8 cellular contexts compared by ENCODE assay signal in the genomic region with DNA sequence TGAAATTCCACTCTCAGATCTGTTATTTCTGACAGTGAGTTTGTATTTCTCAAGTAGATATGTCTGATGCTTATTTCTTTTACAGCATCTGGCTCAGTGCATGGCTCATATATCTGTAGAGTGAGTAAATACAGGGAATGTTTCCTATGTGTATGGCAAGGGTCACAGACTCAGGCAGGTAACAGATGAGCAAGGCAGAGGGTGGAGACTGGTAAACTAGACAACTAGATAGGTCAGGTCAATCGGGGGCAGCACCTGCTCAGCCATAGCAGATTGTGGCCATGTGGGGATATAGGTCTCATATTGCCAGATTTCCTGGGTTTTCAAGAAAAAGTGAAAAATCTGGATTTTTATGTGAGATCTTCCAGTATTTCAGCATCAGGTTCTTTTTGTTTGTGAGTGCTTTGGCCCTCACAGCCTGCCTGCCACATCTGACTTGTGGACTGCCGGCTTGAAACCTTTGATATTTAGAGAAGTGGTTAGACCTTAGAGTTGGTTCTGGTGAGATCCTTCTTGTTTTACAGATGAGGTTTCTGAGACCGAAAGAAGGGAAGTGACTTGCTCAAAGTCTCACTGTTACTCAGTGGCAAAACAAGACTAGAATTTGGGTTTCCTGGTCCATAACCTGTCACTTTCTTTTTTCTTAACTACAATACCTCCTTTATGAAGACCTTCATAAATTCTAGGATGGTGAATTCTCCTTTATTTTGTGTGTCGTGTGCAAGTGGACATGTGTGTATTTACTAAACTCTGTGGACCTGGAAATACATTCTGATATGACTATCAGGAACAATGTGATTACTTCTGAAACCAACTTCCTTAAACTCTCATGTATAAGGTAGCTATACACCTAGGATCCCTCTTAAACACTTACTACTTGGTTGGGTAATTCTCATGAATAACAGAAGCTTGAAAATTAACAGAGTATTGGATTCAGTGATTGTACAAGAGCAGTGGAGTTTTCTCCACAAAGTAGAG.
A peak's percentile ranks its signal among the peaks of the same experiment; 100 is the strongest.
DNase-seq lines count a peak whose midpoint lies in the region; ATAC-seq and FAIRE-seq lines count a peak whose summit lies in the region.

No MANE protein-coding gene starts in this region.

- ATAC-seq in HG03064 (IDR thresholded peaks at IDR 0.05; ENCODE audit: low read depth, unreplicated experiment) = peak; percentile 56

- peaks cover 18% of the 10 kb centered on the region for H3K36me3 Mint-ChIP-seq in T-helper 1 cell treated with Interleukin-12 subunit alpha and Interleukin-12 subunit beta and Interleukin-4 antibody, amounts not matched to agents 30 μg/mL and 1 μg/mL, for 36 hours (ENCODE audit: low read depth)

- no peaks in the 10 kb centered on the region for H3K9me3 Mint-ChIP-seq in T-helper 1 cell treated with Interleukin-12 subunit alpha and Interleukin-12 subunit beta and Interleukin-4 antibody, amounts not matched to agents 30 μg/mL and 1 μg/mL, for 36 hours

- peak; percentile 25 for DNase-seq in stimulated activated CD4-positive, alpha-beta T cell treated with anti-CD3 and anti-CD28 coated beads, Interleukin-1b, Interleukin-23, amount 100 ng/mL, for 48 hours
- no peak for DNase-seq in stimulated activated CD4-positive, alpha-beta T cell treated with anti-CD3 and anti-CD28 coated beads, Interleukin-4, amount 100 ng/mL, for 4 hours
- DNase-seq in urothelium cell line (ENCODE audit: low spot score) (no peak), NCI-H446 treated with DMSO at 0.1 percent for 48 hours (lab: John Stamatoyannopoulos, UW) (no peak), GOT3 (lab: John Stamatoyannopoulos, UW) (no peak)
- no peak for DNase-seq in activated CD8-positive, alpha-beta memory T cell treated with anti-CD3 and anti-CD28 coated beads for 24 hours

- peak overlapping the region; percentile 89 for H3K27ac Mint-ChIP-seq in T-helper 1 cell treated with Interleukin-12 subunit alpha and Interleukin-12 subunit beta and Interleukin-4 antibody, amounts not matched to agents 30 μg/mL and 1 μg/mL, for 36 hours

- peak overlapping the region; percentile 56 for H3K4me3 Mint-ChIP-seq in T-helper 1 cell treated with Interleukin-12 subunit alpha and Interleukin-12 subunit beta and Interleukin-4 antibody, amounts not matched to agents 30 μg/mL and 1 μg/mL, for 36 hours

- H3K4me1 Mint-ChIP-seq in T-helper 1 cell treated with Interleukin-12 subunit alpha and Interleukin-12 subunit beta and Interleukin-4 antibody, amounts not matched to agents 30 μg/mL and 1 μg/mL, for 36 hours (ENCODE audit: low read depth) = peaks cover 42% of the 10 kb centered on the region

- peak; percentile 67 for FAIRE-seq in urothelium cell line (lab: Jason Lieb, UNC)

- H3K27me3 Mint-ChIP-seq in T-helper 1 cell treated with Interleukin-12 subunit alpha and Interleukin-12 subunit beta and Interleukin-4 antibody, amounts not matched to agents 30 μg/mL and 1 μg/mL, for 36 hours (ENCODE audit: low read depth) = no peaks in the 10 kb centered on the region
